1 cellular context compared by ENCODE assay signal in the genomic region with DNA sequence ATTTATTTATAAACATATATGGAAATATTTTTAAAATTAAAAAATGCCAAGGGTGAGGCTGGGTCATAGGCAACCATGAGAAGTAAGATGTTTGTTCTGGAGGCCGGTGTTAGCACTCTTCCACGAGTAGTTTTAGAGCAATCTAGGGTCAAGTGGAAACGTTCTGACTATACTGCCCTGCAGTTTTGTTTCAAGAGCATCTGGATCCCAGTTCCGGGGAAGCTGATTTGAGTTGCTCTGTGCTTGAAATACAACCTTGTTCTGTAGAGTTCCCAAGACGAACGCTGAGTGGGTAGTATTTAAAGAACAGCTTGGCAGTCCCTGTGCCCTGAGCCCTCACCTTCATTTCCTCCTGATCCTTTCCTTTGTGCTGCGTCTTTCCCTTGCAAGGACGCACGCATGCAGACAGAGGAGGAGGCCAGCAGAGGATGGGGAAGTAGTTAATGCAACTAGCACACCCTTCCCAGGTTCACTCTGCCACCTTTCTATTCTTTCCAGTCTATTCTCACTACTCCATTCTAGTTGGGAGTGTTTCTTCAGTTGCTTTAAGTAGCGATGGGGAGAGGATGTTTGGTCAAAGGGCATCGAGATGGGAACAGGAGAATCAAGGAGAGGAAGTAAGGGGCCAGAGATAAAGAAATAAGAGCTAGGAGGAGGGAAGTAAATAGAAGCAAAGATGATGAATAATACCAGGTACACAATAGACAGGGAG.
TF ChIP-seq lines count a peak whose summit lies in the region.

No MANE protein-coding gene starts in this region.

TF ChIP-seq in WTC11, 78 proteins besides CTCF, POLR2A, EP300 and RAD21 (continued from another document):
- TF ChIP-seq, protein P1, sequence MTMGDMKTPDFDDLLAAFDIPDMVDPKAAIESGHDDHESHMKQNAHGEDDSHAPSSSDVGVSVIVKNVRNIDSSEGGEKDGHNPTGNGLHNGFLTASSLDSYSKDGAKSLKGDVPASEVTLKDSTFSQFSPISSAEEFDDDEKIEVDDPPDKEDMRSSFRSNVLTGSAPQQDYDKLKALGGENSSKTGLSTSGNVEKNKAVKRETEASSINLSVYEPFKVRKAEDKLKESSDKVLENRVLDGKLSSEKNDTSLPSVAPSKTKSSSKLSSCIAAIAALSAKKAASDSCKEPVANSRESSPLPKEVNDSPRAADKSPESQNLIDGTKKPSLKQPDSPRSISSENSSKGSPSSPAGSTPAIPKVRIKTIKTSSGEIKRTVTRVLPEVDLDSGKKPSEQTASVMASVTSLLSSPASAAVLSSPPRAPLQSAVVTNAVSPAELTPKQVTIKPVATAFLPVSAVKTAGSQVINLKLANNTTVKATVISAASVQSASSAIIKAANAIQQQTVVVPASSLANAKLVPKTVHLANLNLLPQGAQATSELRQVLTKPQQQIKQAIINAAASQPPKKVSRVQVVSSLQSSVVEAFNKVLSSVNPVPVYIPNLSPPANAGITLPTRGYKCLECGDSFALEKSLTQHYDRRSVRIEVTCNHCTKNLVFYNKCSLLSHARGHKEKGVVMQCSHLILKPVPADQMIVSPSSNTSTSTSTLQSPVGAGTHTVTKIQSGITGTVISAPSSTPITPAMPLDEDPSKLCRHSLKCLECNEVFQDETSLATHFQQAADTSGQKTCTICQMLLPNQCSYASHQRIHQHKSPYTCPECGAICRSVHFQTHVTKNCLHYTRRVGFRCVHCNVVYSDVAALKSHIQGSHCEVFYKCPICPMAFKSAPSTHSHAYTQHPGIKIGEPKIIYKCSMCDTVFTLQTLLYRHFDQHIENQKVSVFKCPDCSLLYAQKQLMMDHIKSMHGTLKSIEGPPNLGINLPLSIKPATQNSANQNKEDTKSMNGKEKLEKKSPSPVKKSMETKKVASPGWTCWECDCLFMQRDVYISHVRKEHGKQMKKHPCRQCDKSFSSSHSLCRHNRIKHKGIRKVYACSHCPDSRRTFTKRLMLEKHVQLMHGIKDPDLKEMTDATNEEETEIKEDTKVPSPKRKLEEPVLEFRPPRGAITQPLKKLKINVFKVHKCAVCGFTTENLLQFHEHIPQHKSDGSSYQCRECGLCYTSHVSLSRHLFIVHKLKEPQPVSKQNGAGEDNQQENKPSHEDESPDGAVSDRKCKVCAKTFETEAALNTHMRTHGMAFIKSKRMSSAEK (CRISPR knock-in tag; IDR thresholded peaks at IDR 0.05; ENCODE audit: borderline replicate concordance), result no peak
- TF ChIP-seq GRHL2 (CRISPR knock-in tag; IDR thresholded peaks at IDR 0.05; ENCODE audit: insufficient replicate concordance, severe bottlenecking) (no peak), ETV6 (CRISPR knock-in tag; IDR thresholded peaks at IDR 0.05) (no peak)
- TF ChIP-seq, protein P2, sequence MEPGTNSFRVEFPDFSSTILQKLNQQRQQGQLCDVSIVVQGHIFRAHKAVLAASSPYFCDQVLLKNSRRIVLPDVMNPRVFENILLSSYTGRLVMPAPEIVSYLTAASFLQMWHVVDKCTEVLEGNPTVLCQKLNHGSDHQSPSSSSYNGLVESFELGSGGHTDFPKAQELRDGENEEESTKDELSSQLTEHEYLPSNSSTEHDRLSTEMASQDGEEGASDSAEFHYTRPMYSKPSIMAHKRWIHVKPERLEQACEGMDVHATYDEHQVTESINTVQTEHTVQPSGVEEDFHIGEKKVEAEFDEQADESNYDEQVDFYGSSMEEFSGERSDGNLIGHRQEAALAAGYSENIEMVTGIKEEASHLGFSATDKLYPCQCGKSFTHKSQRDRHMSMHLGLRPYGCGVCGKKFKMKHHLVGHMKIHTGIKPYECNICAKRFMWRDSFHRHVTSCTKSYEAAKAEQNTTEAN (CRISPR knock-in tag; IDR thresholded peaks at IDR 0.05), result no peak
- TF ChIP-seq, protein P3, sequence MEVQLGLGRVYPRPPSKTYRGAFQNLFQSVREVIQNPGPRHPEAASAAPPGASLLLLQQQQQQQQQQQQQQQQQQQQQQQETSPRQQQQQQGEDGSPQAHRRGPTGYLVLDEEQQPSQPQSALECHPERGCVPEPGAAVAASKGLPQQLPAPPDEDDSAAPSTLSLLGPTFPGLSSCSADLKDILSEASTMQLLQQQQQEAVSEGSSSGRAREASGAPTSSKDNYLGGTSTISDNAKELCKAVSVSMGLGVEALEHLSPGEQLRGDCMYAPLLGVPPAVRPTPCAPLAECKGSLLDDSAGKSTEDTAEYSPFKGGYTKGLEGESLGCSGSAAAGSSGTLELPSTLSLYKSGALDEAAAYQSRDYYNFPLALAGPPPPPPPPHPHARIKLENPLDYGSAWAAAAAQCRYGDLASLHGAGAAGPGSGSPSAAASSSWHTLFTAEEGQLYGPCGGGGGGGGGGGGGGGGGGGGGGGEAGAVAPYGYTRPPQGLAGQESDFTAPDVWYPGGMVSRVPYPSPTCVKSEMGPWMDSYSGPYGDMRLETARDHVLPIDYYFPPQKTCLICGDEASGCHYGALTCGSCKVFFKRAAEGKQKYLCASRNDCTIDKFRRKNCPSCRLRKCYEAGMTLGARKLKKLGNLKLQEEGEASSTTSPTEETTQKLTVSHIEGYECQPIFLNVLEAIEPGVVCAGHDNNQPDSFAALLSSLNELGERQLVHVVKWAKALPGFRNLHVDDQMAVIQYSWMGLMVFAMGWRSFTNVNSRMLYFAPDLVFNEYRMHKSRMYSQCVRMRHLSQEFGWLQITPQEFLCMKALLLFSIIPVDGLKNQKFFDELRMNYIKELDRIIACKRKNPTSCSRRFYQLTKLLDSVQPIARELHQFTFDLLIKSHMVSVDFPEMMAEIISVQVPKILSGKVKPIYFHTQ (CRISPR knock-in tag; IDR thresholded peaks at IDR 0.05), result no peak
- TF ChIP-seq, protein P4, sequence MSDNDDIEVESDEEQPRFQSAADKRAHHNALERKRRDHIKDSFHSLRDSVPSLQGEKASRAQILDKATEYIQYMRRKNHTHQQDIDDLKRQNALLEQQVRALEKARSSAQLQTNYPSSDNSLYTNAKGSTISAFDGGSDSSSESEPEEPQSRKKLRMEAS (CRISPR knock-in tag; IDR thresholded peaks at IDR 0.05), result no peak
- TF ChIP-seq, protein P5, sequence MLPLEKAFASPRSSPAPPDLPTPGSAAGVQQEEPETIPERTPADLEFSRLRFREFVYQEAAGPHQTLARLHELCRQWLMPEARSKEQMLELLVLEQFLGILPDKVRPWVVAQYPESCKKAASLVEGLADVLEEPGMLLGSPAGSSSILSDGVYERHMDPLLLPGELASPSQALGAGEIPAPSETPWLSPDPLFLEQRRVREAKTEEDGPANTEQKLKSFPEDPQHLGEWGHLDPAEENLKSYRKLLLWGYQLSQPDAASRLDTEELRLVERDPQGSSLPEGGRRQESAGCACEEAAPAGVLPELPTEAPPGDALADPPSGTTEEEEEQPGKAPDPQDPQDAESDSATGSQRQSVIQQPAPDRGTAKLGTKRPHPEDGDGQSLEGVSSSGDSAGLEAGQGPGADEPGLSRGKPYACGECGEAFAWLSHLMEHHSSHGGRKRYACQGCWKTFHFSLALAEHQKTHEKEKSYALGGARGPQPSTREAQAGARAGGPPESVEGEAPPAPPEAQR (CRISPR knock-in tag; IDR thresholded peaks at IDR 0.05), result no peak
- TF ChIP-seq, protein P6, sequence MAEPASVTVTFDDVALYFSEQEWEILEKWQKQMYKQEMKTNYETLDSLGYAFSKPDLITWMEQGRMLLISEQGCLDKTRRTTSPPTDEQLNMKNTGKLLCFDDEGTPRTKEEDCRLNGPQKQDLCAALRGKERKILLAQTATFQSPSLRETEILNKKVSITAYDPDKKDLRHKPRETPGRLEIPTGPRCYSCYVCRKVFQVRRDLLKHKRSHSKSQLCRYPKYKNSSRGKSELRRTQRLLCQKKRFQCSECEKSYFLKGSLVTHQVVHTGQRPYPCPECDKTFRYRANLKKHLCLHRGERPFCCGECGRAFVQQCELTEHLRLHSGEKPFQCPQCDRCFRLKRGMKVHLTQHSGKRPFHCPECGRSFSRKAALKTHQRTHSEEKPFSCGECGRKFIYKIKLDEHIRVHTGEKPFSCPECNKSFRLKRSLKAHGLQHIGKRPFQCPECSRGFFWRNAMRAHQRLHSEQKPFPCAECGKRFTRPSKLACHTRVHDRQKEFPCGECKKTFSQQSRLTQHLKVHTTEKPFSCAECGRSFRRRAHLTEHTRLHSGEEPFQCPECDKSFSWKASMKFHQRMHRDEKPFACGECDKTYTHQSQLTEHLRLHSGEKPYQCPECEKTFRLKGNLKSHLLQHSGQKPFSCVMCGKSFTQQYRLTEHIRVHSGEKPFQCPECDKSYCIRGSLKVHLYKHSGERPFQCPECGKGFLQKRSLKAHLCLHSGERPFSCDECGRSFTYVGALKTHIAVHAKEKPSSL (CRISPR knock-in tag; conservative IDR thresholded peaks at IDR 0.05), result no peak
- TF ChIP-seq, protein P7, sequence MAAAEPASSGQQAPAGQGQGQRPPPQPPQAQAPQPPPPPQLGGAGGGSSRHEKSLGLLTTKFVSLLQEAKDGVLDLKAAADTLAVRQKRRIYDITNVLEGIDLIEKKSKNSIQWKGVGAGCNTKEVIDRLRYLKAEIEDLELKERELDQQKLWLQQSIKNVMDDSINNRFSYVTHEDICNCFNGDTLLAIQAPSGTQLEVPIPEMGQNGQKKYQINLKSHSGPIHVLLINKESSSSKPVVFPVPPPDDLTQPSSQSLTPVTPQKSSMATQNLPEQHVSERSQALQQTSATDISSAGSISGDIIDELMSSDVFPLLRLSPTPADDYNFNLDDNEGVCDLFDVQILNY (CRISPR knock-in tag; IDR thresholded peaks at IDR 0.05), result no peak
